Comparison of ENCODE assay signal across 2 cellular contexts in the genomic region with DNA sequence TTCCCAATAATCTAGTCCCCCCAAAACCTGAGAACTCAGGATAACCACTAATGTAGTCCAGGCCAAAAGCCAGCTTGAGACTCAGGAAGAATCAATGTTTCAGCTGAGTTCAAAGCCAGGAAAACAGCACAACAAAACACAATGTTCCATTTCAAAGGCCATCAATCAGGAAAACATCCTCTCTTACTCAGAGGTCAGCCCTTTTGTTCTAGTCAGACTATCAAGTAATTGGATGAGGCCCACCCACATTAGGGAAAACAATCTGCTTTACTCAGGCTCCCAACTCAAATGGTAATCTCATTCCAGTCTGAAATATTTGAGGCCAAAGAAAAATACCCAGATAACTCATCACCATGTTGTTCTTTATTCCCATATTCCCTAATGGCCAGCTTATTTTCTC.
TF ChIP-seq lines count a peak whose summit lies in the region.

No MANE protein-coding gene starts in this region.

TF ChIP-seq in liver, 16 proteins besides CTCF, POLR2A, EP300 and RAD21 (continued from another document):
- no peak for TF ChIP-seq EGR1 (IDR thresholded peaks at IDR 0.05; ENCODE audit: low read depth in 2 of 2)

TF ChIP-seq in HepG2, 621 proteins besides CTCF, POLR2A, EP300 and RAD21 (continued from another document):
- no peak for TF ChIP-seq ZNF563 (CRISPR knock-in tag; IDR thresholded peaks at IDR 0.05)
- TF ChIP-seq ZNF747 (CRISPR knock-in tag; IDR thresholded peaks at IDR 0.05; ENCODE audit: borderline replicate concordance) = no peak
- TF ChIP-seq, protein P1, sequence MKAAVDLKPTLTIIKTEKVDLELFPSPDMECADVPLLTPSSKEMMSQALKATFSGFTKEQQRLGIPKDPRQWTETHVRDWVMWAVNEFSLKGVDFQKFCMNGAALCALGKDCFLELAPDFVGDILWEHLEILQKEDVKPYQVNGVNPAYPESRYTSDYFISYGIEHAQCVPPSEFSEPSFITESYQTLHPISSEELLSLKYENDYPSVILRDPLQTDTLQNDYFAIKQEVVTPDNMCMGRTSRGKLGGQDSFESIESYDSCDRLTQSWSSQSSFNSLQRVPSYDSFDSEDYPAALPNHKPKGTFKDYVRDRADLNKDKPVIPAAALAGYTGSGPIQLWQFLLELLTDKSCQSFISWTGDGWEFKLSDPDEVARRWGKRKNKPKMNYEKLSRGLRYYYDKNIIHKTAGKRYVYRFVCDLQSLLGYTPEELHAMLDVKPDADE (CRISPR knock-in tag; IDR thresholded peaks at IDR 0.05) = no peak
- TF ChIP-seq SATB2 (CRISPR knock-in tag; IDR thresholded peaks at IDR 0.05) = no peak
- TF ChIP-seq, protein P2, sequence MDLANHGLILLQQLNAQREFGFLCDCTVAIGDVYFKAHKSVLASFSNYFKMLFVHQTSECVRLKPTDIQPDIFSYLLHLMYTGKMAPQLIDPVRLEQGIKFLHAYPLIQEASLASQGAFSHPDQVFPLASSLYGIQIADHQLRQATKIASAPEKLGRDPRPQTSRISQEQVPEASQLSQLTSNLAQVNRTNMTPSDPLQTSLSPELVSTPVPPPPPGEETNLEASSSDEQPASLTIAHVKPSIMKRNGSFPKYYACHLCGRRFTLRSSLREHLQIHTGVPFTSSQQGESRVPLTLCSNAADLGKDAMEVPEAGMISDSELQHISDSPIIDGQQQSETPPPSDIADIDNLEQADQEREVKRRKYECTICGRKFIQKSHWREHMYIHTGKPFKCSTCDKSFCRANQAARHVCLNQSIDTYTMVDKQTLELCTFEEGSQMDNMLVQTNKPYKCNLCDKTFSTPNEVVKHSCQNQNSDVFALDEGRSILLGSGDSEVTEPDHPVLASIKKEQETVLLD (CRISPR knock-in tag; IDR thresholded peaks at IDR 0.05; ENCODE audit: low read depth) = no peak
- no peak for TF ChIP-seq HHEX (CRISPR knock-in tag; IDR thresholded peaks at IDR 0.05)
- no peak for TF ChIP-seq ZNF570 (CRISPR knock-in tag; IDR thresholded peaks at IDR 0.05; ENCODE audit: borderline replicate concordance)
- TF ChIP-seq HOXA3 (CRISPR knock-in tag; IDR thresholded peaks at IDR 0.05) = no peak
- TF ChIP-seq ZSCAN9 (CRISPR knock-in tag; IDR thresholded peaks at IDR 0.05; ENCODE audit: borderline replicate concordance) = no peak
- TF ChIP-seq ZNF678 (CRISPR knock-in tag; IDR thresholded peaks at IDR 0.05) = no peak
- TF ChIP-seq PAWR (CRISPR knock-in tag; IDR thresholded peaks at IDR 0.05; ENCODE audit: borderline replicate concordance) = no peak
